In the genomic region with DNA sequence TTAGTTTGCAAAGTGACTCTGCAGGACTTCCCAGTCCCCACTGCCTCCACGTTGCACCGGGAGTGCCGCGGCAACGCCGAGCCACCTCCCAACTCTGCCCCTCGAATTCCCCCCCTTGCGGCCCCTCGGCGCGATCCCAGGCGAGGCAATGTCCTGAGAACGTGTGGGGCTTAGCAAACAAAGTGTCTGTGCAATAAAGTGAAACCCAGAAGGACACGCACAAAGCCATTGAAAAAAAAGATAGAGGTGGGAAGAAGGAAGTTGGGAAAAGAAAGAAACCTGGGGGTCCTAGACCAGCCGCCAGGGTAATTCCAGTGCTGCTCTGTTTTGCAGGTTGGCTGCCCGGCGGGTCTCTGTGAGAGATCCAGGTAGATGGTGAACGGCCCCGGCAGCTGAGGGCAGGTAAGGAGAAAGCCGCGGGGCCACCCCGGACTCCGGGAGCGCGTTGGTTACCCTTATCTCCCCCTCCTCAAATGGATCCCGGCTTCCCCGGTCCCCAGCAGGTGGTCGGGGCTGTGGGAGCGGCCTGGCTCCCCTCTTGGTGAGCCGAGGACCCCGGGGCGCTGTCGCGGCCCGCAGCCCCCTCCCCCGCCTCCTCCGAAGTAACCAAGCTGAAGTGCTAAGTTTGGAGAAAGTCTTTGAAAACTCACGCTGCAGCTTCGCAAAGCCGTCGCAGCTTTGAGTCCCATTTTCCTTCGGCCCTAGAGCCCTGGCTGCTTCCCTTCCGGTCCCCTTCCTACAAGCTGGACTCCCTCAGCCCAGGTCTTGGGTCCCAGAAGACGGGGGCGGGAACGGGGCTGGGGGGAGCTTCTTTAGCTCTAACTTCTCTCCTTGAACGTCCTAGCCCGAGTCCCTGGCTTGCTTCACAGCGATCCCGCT, we compare ENCODE assay signal across 1 cellular context.
TF ChIP-seq lines count a peak whose summit lies in the region.

No MANE protein-coding gene starts in this region.

TF ChIP-seq in SK-N-SH, 30 proteins besides CTCF, POLR2A, EP300 and RAD21 (continued from another document):
- TF ChIP-seq, protein P1, sequence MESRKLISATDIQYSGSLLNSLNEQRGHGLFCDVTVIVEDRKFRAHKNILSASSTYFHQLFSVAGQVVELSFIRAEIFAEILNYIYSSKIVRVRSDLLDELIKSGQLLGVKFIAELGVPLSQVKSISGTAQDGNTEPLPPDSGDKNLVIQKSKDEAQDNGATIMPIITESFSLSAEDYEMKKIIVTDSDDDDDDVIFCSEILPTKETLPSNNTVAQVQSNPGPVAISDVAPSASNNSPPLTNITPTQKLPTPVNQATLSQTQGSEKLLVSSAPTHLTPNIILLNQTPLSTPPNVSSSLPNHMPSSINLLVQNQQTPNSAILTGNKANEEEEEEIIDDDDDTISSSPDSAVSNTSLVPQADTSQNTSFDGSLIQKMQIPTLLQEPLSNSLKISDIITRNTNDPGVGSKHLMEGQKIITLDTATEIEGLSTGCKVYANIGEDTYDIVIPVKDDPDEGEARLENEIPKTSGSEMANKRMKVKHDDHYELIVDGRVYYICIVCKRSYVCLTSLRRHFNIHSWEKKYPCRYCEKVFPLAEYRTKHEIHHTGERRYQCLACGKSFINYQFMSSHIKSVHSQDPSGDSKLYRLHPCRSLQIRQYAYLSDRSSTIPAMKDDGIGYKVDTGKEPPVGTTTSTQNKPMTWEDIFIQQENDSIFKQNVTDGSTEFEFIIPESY (IDR thresholded peaks at IDR 0.05; ENCODE audit: borderline replicate concordance, low read depth), result no peak
- no peak for TF ChIP-seq SMC3 (IDR thresholded peaks at IDR 0.05; ENCODE audit: low read depth, low read length)
- no peak for TF ChIP-seq TCF12 (IDR thresholded peaks at IDR 0.05)
- no peak for TF ChIP-seq TAF1 (IDR thresholded peaks at IDR 0.05; ENCODE audit: borderline replicate concordance, low read depth, low read length)
